2 cellular contexts compared by ENCODE assay signal in the genomic region with DNA sequence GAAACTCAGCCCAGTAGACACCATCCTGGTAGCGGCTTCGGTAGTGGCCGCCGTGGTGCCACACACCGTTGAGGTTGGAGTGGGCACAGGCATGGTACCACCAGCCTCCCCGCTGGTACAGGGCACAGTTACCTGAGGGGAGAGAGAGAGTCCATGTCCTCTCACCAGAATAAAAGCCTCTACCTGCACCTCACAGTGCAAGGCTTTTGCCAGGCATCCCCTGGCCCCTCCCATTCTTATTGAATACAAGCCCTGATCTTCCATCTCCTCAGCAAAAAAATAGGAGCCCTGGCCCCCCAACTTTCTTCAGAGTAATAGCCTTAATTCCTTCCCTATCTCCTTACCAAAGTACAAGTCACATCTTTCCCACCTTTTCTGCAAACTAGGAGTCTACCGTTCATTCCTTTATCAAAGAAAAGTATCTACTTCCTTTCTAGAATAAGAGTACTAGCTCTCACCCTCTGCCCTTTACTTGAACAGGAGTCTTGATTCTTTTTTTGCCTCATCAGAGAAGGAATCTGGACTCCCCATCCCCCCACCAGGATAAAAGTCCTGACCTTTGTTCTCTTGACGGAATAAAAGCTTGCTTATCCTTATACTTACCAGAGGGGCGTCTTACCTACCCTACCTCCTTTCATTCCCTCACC.
TF ChIP-seq lines count a peak whose summit lies in the region.

No MANE protein-coding gene starts in this region.

TF ChIP-seq in A549, 52 proteins besides CTCF, POLR2A, EP300 and RAD21:
- no peak for TF ChIP-seq HOXA7 (CRISPR knock-in tag; IDR thresholded peaks at IDR 0.05)
- no peak for TF ChIP-seq CHD4 (IDR thresholded peaks at IDR 0.05; ENCODE audit: borderline replicate concordance)
- TF ChIP-seq KDM1A (IDR thresholded peaks at IDR 0.05; ENCODE audit: low read depth): peak; percentile 27; the same call in 1 of the 2 replicates

TF ChIP-seq in endothelial cell of umbilical vein, 7 proteins besides CTCF, POLR2A, EP300 and RAD21:
- no peak for TF ChIP-seq FOS (IDR thresholded peaks at IDR 0.05; ENCODE audit: borderline replicate concordance, insufficient read depth, low read length)
- TF ChIP-seq EZH2 (IDR thresholded peaks at IDR 0.05; ENCODE audit: borderline replicate concordance, low read depth, low read length, severe bottlenecking): no peak
- TF ChIP-seq GATA2 (IDR thresholded peaks at IDR 0.05; ENCODE audit: insufficient read depth, insufficient read length, low read depth, low read length): no peak
- TF ChIP-seq, protein P1, sequence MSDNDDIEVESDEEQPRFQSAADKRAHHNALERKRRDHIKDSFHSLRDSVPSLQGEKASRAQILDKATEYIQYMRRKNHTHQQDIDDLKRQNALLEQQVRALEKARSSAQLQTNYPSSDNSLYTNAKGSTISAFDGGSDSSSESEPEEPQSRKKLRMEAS (IDR thresholded peaks at IDR 0.05; ENCODE audit: insufficient read depth, insufficient read length): no peak
- TF ChIP-seq MYC (IDR thresholded peaks at IDR 0.05; ENCODE audit: low read depth, low read length): no peak
- no peak for TF ChIP-seq JUN (IDR thresholded peaks at IDR 0.05; ENCODE audit: borderline replicate concordance, insufficient read depth, insufficient read length, low read depth)
- no peak for TF ChIP-seq POLR2AphosphoS5 (IDR thresholded peaks at IDR 0.05; ENCODE audit: insufficient read depth, low read depth, low read length)
